In genomic region chr6:30793521-30794194, GRCh38 we compare ENCODE assay signal across 8 cellular contexts.
DNase-seq lines count a peak whose midpoint lies in the region; ATAC-seq and TF ChIP-seq lines count a peak whose summit lies in the region.

No MANE protein-coding gene starts in this region.

- peak overlapping the region; percentile 96 for H3K27ac Mint-ChIP-seq in nephron progenitor cell

- no peaks in the 10 kb centered on the region for H3K36me3 Mint-ChIP-seq in nephron progenitor cell (ENCODE audit: low read depth)

- no peaks in the 10 kb centered on the region for H3K9me3 ChIP-seq in DND-41 (ENCODE audit: insufficient read depth, low read length, severe bottlenecking)

- peak; percentile 90 for ATAC-seq in DND-41 (ENCODE audit: insufficient read depth, low read depth)
- no peak for ATAC-seq in HG03432 (IDR thresholded peaks at IDR 0.05; ENCODE audit: unreplicated experiment)

- H3K4me3 Mint-ChIP-seq in nephron progenitor cell: no peak overlapping the region

- DNase-seq in DND-41 (peak; percentile 20), NAMALWA (ENCODE audit: low spot score) (peak; percentile 27), choroid plexus epithelial cell (ENCODE audit: low read depth) (peak; percentile 89), nephron progenitor cell (no peak), UCSD-AML1 (lab: John Stamatoyannopoulos, UW; ENCODE audit: unreplicated experiment) (no peak), NCI-H345 treated with DMSO at 0.1 percent for 48 hours (lab: John Stamatoyannopoulos, UW; ENCODE audit: unreplicated experiment) (no peak), NCI-H226 (no peak)

- no peaks in the 10 kb centered on the region for H3K36me3 ChIP-seq in DND-41 (ENCODE audit: insufficient read depth, low read length)

- peak overlapping the region; percentile 31 for H3K9ac ChIP-seq in DND-41 (ENCODE audit: low read depth, low read length)

- peaks cover 36% of the 10 kb centered on the region for H3K4me1 ChIP-seq in DND-41 (ENCODE audit: insufficient read depth, low read length)

- peak overlapping the region; percentile 46 for H3K4me2 ChIP-seq in DND-41 (ENCODE audit: insufficient read depth, low read length)

- no peaks in the 10 kb centered on the region for H3K9me3 Mint-ChIP-seq in nephron progenitor cell

- peak overlapping the region; percentile 80 for H3K27ac ChIP-seq in DND-41 (ENCODE audit: low read length)

- peaks cover 54% of the 10 kb centered on the region for H3K4me1 Mint-ChIP-seq in nephron progenitor cell

- no peaks in the 10 kb centered on the region for H3K27me3 ChIP-seq in DND-41 (ENCODE audit: insufficient read depth, low read length, poor library complexity)

- no peaks in the 10 kb centered on the region for H4K20me1 ChIP-seq in DND-41 (ENCODE audit: insufficient read depth, low read length)

- no peaks in the 10 kb centered on the region for H3K79me2 ChIP-seq in DND-41 (ENCODE audit: insufficient read depth, low read length)

- peaks cover 9% of the 10 kb centered on the region for H3K27me3 Mint-ChIP-seq in nephron progenitor cell (ENCODE audit: low read depth, poor library complexity)

- TF ChIP-seq CTCF in DND-41 (IDR thresholded peaks at IDR 0.05; ENCODE audit: borderline replicate concordance, extremely low read depth, low read length, poor library complexity, severe bottlenecking) (no peak), choroid plexus epithelial cell (conservative IDR thresholded peaks at IDR 0.05; ENCODE audit: low read depth, low read length) (no peak), nephron progenitor cell (IDR thresholded peaks at IDR 0.05) (no peak)

- peak overlapping the region; percentile 73 for H2AFZ ChIP-seq in DND-41 (ENCODE audit: low read depth, low read length)

- H3K4me3 ChIP-seq in DND-41 (ENCODE audit: low read depth in 1 of 2, low read length in 2 of 2) (no peak overlapping the region), choroid plexus epithelial cell (ENCODE audit: low read depth, low read length) (no peak overlapping the region)

Comparison
In these comparisons a context has a peak if more than half of its experiments do, and no peak if none do; other contexts are left out.
1. DNase-seq: peak in DND-41 (single experiment), NAMALWA (single experiment) and choroid plexus epithelial cell (single experiment); none in nephron progenitor cell (single experiment), UCSD-AML1 (single experiment), NCI-H345 treated with DMSO at 0.1 percent for 48 hours (single experiment) and NCI-H226 (single experiment).